ENCODE assay signal across 10 cellular contexts in the genomic region with DNA sequence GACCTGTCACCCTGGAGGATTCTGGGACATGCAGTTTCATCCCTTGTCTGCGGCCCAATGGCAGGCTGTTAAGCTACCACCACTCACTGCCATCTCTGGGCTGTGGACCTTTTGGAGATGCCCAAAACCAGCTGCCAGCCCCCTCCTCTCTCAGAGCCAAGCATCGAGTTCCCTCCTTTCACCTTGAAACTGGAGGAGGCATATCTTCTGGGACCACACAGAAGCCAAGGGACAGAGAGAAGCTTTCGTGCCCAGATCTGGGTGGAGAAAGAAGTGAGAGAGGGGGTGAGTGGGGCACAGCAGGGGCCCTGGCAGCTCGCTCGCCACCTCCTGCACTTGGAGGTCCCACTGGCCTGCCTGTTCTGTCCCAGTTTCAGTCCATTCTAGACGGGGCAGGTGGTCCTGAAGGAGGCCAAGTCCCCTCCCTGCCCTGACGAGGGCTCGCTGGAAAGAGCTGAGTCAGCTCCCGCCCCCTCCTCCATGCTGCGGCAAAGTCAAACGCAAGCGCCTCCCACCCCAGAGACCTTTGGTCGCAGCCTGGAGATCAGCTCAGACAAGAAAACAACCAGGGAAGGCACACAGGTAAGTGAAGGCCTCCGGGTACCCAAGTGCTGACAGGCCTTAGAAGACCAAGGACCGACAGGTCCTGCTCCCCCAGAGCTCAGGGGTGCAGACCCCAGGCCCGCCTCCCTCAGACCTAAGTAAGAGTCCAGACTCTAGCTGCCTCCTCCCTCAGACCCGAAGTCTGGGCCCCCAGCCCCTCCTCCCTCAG. TPM values are rescaled to one million over a fixed set of nuclear protein-coding genes. Genes with fewer than 3 reads are reported as not detected.
DNase-seq lines count a peak whose midpoint lies in the region; TF ChIP-seq lines count a peak whose summit lies in the region.
"Had no signal": no experiment of that assay in that cellular context is flagged by ENCODE, and none has a peak within 500 bp of the region (broad histone marks: within the 10 kb centered on the region; RNA-seq: fewer than 3 reads in every experiment).

No MANE protein-coding gene starts in this region.

- H3K9me3 Mint-ChIP-seq in brain: peaks cover 0 to 2% (median 0%) of the 10 kb centered on the region in 5 experiments
- H3K9me3 Mint-ChIP-seq: activated naive CD4-positive, alpha-beta T cell treated with anti-CD3 and anti-CD28 coated beads, Interleukin-2, amount 50 U/mL, for 72 hours had no signal

- DNase-seq in AG08396 (ENCODE audit: low spot score) (peak; percentile 77), HCEC 1CT (peak; percentile 30), medulla oblongata (ENCODE audit: extremely low spot score) (peak; percentile 82), DMS 273 treated with DMSO at 0.1 percent for 48 hours (lab: John Stamatoyannopoulos, UW) (no peak), epidermal melanocyte (ENCODE audit: insufficient read length, low spot score) (no peak), esophagus squamous epithelium (lab: John Stamatoyannopoulos, UW) (no peak)
- DNase-seq in effector CD8-positive, alpha-beta T cell (lab: John Stamatoyannopoulos, UW): no peak
- DNase-seq: NCI-H748 treated with DMSO at 0.1 percent for 48 hours had no signal

- TF ChIP-seq POLR2A in esophagus squamous epithelium (IDR thresholded peaks at IDR 0.05): no peak

- H3K27me3 Mint-ChIP-seq in brain: peaks cover 9% of the 10 kb centered on the region

- H3K27me3 ChIP-seq in esophagus squamous epithelium: no peaks in the 10 kb centered on the region

- intact Hi-C loops in esophagus squamous epithelium (cut with DNase I): no loop called here

- peaks cover 12 to 44% (median 15%) of the 10 kb centered on the region in 3 donors for H3K4me1 ChIP-seq in esophagus squamous epithelium

- H3K4me3 ChIP-seq in esophagus squamous epithelium: no peak overlapping the region

- no peak overlapping the region for H3K27ac ChIP-seq in esophagus squamous epithelium

- H3K4me3 Mint-ChIP-seq in brain: peak overlapping the region; percentile 50 to 85 (median 63)

- H3K36me3 Mint-ChIP-seq in brain: no peaks in the 10 kb centered on the region

- peaks cover 0 to 19% (median 0%) of the 10 kb centered on the region in 3 donors for H3K36me3 ChIP-seq in esophagus squamous epithelium

- H3K9me3 ChIP-seq in esophagus squamous epithelium: no peaks in the 10 kb centered on the region

- H3K27ac Mint-ChIP-seq in brain: peak overlapping the region; percentile 68 to 93 (median 89)

- 63 to 87% methylated on average over 2 to 3 of the region's 17 CpGs for WGBS in esophagus squamous epithelium, 2 donors

- H3K4me1 Mint-ChIP-seq in brain: peaks cover 59% of the 10 kb centered on the region

- TF ChIP-seq CTCF in brain (conservative IDR thresholded peaks at IDR 0.05): no peak
- no peak for TF ChIP-seq CTCF in esophagus squamous epithelium (IDR thresholded peaks at IDR 0.05)

RNA-seq across cellular contexts. Expression of gene BCAT2, which starts 3.8 kb away (rescaled TPM):
- 64.9 TPM for polyA plus RNA-seq in brain (ENCODE audit: insufficient read depth, low read depth, low replicate concordance)
- total RNA-seq in esophagus squamous epithelium: 10 to 100 TPM; 22.8 to 61.0 (median 42.2) TPM

RNA-seq across cellular contexts. Expression of gene HSD17B14, which starts 29.3 kb away (rescaled TPM):
- polyA plus RNA-seq in brain (ENCODE audit: insufficient read depth, low read depth, low replicate concordance): 44.7 TPM
- total RNA-seq in esophagus squamous epithelium: 1 to 10 TPM in 2 of 4 donors, under 1 TPM in 1, not detected in 1; 0.83 to 9.0 (median 4.8) TPM

RNA-seq across cellular contexts. Expression of gene FGF21, which starts 51.7 kb away (rescaled TPM):
- 3.6 TPM for polyA plus RNA-seq in brain (ENCODE audit: insufficient read depth, low read depth, low replicate concordance)
- not detected for total RNA-seq in esophagus squamous epithelium
- total RNA-seq: activated naive CD4-positive, alpha-beta T cell treated with anti-CD3 and anti-CD28 coated beads, Interleukin-2, amount 50 U/mL, for 72 hours had no signal

RNA-seq across cellular contexts. Expression of gene FUT1, which starts 54.6 kb away (rescaled TPM):
- 7.9 TPM for polyA plus RNA-seq in brain (ENCODE audit: insufficient read depth, low read depth, low replicate concordance)
- 1 to 10 TPM; 3.4 to 6.3 (median 4.8) TPM for total RNA-seq in esophagus squamous epithelium

Comparison
In these comparisons a context has a peak if more than half of its experiments do, and no peak if none do; other contexts are left out.
1. DNase-seq: peak in AG08396 (single experiment), HCEC 1CT (single experiment) and medulla oblongata (single experiment); none in DMS 273 treated with DMSO at 0.1 percent for 48 hours (single experiment), effector CD8-positive, alpha-beta T cell (single experiment), epidermal melanocyte (single experiment) and esophagus squamous epithelium (single experiment).